ENCODE assay signal across 19 cellular contexts in genomic region chr2:177291701-177292100, GRCh38.
"Had no signal": no experiment of that assay in that cellular context is flagged by ENCODE, and none has a peak within 500 bp of the region (broad histone marks: within the 10 kb centered on the region; RNA-seq: fewer than 3 reads in every experiment).

No MANE protein-coding gene starts in this region.

- H3K27ac ChIP-seq: body of pancreas, coronary artery, heart left ventricle, upper lobe of left lung had no signal

- H3K27ac Mint-ChIP-seq: progenitor cell of endocrine pancreas; stimulated activated naive B cell treated with anti-CD40 and anti-IgM and Interleukin-4, amounts not matched to agents 10 μg/mL and 1 μg/mL and 100 μg/mL, for 72 hours had no signal

- H3K9ac ChIP-seq: SK-N-SH had no signal

- H3K27me3 Mint-ChIP-seq: naive thymus-derived CD8-positive, alpha-beta T cell; progenitor cell of endocrine pancreas; stimulated activated naive B cell treated with anti-CD40 and anti-IgM and Interleukin-4, amounts not matched to agents 10 μg/mL and 1 μg/mL and 100 μg/mL, for 72 hours had no signal

- H3K4me1 ChIP-seq: body of pancreas had no signal

- H3K36me3 Mint-ChIP-seq: stimulated activated naive B cell treated with anti-CD40 and anti-IgM and Interleukin-4, amounts not matched to agents 10 μg/mL and 1 μg/mL and 100 μg/mL, for 72 hours had no signal

- H3K27me3 ChIP-seq: body of pancreas, heart left ventricle, upper lobe of left lung had no signal

- H3K9me3 Mint-ChIP-seq: naive thymus-derived CD8-positive, alpha-beta T cell; stimulated activated naive B cell treated with anti-CD40 and anti-IgM and Interleukin-4, amounts not matched to agents 10 μg/mL and 1 μg/mL and 100 μg/mL, for 72 hours had no signal

- H3K4me2 ChIP-seq: SK-N-SH had no signal

- DNase-seq: activated CD4-positive, CD25-positive, alpha-beta regulatory T cell; activated gamma-delta T cell treated with Interleukin-2 at 50 U/mL for 16 hours; body of pancreas; central memory CD4-positive, alpha-beta T cell; effector CD4-positive, alpha-beta T cell; foreskin melanocyte; heart left ventricle; islet precursor cell; mammary epithelial cell; naive thymus-derived CD8-positive, alpha-beta T cell; occipital lobe; right cardiac atrium; Right ventricle myocardium superior; SK-N-SH; small intestine; stimulated activated naive B cell treated with anti-CD40 and anti-IgM and Interleukin-4, amounts not matched to agents 10 μg/mL and 1 μg/mL and 100 μg/mL, for 72 hours; upper lobe of left lung had no signal

- H3K4me3 ChIP-seq: body of pancreas, coronary artery, heart left ventricle, upper lobe of left lung had no signal

- ATAC-seq: body of pancreas; heart left ventricle; naive thymus-derived CD8-positive, alpha-beta T cell; right cardiac atrium had no signal

- H3K9me3 ChIP-seq: body of pancreas, heart left ventricle, SK-N-SH, upper lobe of left lung had no signal
